24 cellular contexts compared by ENCODE assay signal in genomic region chr12:76106631-76107030, GRCh38. TPM values are rescaled to one million over a fixed set of nuclear protein-coding genes. Genes with fewer than 3 reads are reported as not detected.
A peak's percentile ranks its signal among the peaks of the same experiment; 100 is the strongest.
DNase-seq lines count a peak whose midpoint lies in the region; ATAC-seq, FAIRE-seq and TF ChIP-seq lines count a peak whose summit lies in the region.
"Had no signal": no experiment of that assay in that cellular context is flagged by ENCODE, and none has a peak within 500 bp of the region (broad histone marks: within the 10 kb centered on the region; RNA-seq: fewer than 3 reads in every experiment).

No MANE protein-coding gene starts in this region.

- DNase-seq in LoVo (ENCODE audit: low spot score) (peak; percentile 41), GM12878 (ENCODE audit: low read depth, low spot score) (no peak), glomerular visceral epithelial cell (ENCODE audit: extremely low spot score) (peak; percentile 18), T-helper 1 cell (no peak), smooth muscle cell (lab: John Stamatoyannopoulos, UW; ENCODE audit: unreplicated experiment) (no peak)
- DNase-seq: CD8-positive, alpha-beta memory T cell; DMS 273 treated with DMSO at 0.1 percent for 48 hours; DMS79; EL; GDM1; KG1; NCI-H1092 treated with DMSO at 0.1 percent for 48 hours; NCI-H1436; NCI-H187; NCI-H2171 treated with DMSO at 0.1 percent for 48 hours; NCI-H524 treated with DMSO at 0.1 percent for 48 hours; NCI-H774; SIG-M5; SW 1271 had no signal

- H3K79me2 ChIP-seq in GM12878 (ENCODE audit: control insufficient read depth, insufficient read depth, low read length) (no peaks in the 10 kb centered on the region), smooth muscle cell (ENCODE audit: low read depth) (no peaks in the 10 kb centered on the region)

- in situ Hi-C loops in GM12878 (cut with MboI): no loop called here

- H3K27me3 ChIP-seq in GM12878 (replicated peaks in 1 of 2; ENCODE audit: control insufficient read depth in 2 of 2, insufficient read depth in 2 of 2, low read length in 1 of 2) (no peaks in the 10 kb centered on the region; a peak in 1 of 4 replicates), smooth muscle cell (ENCODE audit: low read depth) (no peaks in the 10 kb centered on the region)

- no peaks in the 10 kb centered on the region for H3K4me1 ChIP-seq in GM12878 (ENCODE audit: control insufficient read depth, insufficient read depth, low read length)
- no peaks in the 10 kb centered on the region for H3K4me1 ChIP-seq in smooth muscle cell (ENCODE audit: low read depth)

- TF ChIP-seq CTCF in GM12878 (IDR thresholded peaks at IDR 0.05 in 2 of 3, conservative IDR thresholded peaks at IDR 0.05 in 1 of 3; ENCODE audit: control insufficient read depth in 2 of 3, extremely low read depth in 1 of 3, insufficient read depth in 1 of 3, low read depth in 3 of 3, low read length in 3 of 3): no peak
- TF ChIP-seq CTCF in smooth muscle cell (IDR thresholded peaks at IDR 0.05; ENCODE audit: borderline replicate concordance, insufficient read depth, poor library complexity, severe bottlenecking): no peak

- POLR2A ChIA-PET in GM12878 (lab: Charles Lee): no interaction called here

- WGBS in GM12878 (ENCODE audit: insufficient coverage, insufficient replicate concordance, low lambda C conversion rate, missing lambda C conversion rate): 19% methylated on average over 3 of the region's 3 CpGs
- 56% methylated on average over 3 of the region's 3 CpGs for WGBS in smooth muscle cell (ENCODE audit: low lambda C conversion rate)

- RAD21 ChIA-PET in GM12878 (lab: Charles Lee; ENCODE audit: unreplicated experiment): no interaction called here

- CTCF ChIA-PET in GM12878 (lab: Yijun Ruan, JAX): no interaction called here

- no peaks in the 10 kb centered on the region for H3F3A ChIP-seq in smooth muscle cell (ENCODE audit: low read depth)

- no peaks in the 10 kb centered on the region for H4K20me1 ChIP-seq in GM12878 (ENCODE audit: control insufficient read depth, insufficient read depth)
- H4K20me1 ChIP-seq in smooth muscle cell (ENCODE audit: low read depth): no peaks in the 10 kb centered on the region

- TF ChIP-seq EP300 in GM12878 (IDR thresholded peaks at IDR 0.05; ENCODE audit: borderline replicate concordance in 1 of 2, control insufficient read depth in 1 of 2, low read depth in 2 of 2, low read length in 2 of 2): no peak

- no peak overlapping the region for H2AFZ ChIP-seq in GM12878 (ENCODE audit: control insufficient read depth, low read depth, low read length)
- H2AFZ ChIP-seq in smooth muscle cell (ENCODE audit: low read depth): no peak overlapping the region

- no peak overlapping the region for H3K4me2 ChIP-seq in GM12878 (ENCODE audit: control insufficient read depth, insufficient read depth)
- H3K4me2 ChIP-seq in smooth muscle cell: no peak overlapping the region

- BruUV-seq in GM12878 (replicated peaks; lab: Mats Ljungman, UMichigan): no TSS peak

- no peaks in the 10 kb centered on the region for H3K9me3 ChIP-seq in GM12878 (replicated peaks; ENCODE audit: control insufficient read depth, insufficient read depth, low read length)
- H3K9me3 ChIP-seq in smooth muscle cell (replicated peaks; ENCODE audit: low read depth): no peaks in the 10 kb centered on the region

- TF ChIP-seq POLR2A in GM12878 (IDR thresholded peaks at IDR 0.05; ENCODE audit: low read depth, low read length): no peak

- H3K4me3 ChIP-seq in GM12878 (no peak overlapping the region), smooth muscle cell (no peak overlapping the region)
- H3K4me3 ChIP-seq: SK-N-MC had no signal

- FAIRE-seq in GM12878 (lab: Jason Lieb, UNC): peak; percentile 38
- FAIRE-seq: GM12891, H54 had no signal

- H3K27ac ChIP-seq in GM12878 (ENCODE audit: control insufficient read depth, insufficient read depth) (no peak overlapping the region), smooth muscle cell (ENCODE audit: low read depth) (no peak overlapping the region)
- H3K27ac ChIP-seq: SK-N-MC had no signal

- ATAC-seq in GM12878 (no peak), GM19328 (IDR thresholded peaks at IDR 0.05; ENCODE audit: unreplicated experiment) (no peak), SK-N-SH treated with all-trans-retinoic acid at 6 μM for 48 hours (no peak)

- H3K36me3 ChIP-seq in GM12878 (ENCODE audit: control insufficient read depth in 2 of 2, insufficient read depth in 2 of 2, low read length in 1 of 2) (no peaks in the 10 kb centered on the region), smooth muscle cell (ENCODE audit: low read depth) (no peaks in the 10 kb centered on the region)

- SMC1A ChIA-PET in GM12878 (lab: Charles Lee; ENCODE audit: uncharacterized antibody, unreplicated experiment): no interaction called here

- H3K9ac ChIP-seq in GM12878 (ENCODE audit: control insufficient read depth, insufficient read depth, low read length) (no peak overlapping the region), smooth muscle cell (ENCODE audit: low read depth) (no peak overlapping the region)

- no peak for TF ChIP-seq RAD21 in GM12878 (IDR thresholded peaks at IDR 0.05; ENCODE audit: insufficient read depth, low read depth, low read length)

- intact Hi-C loops in GM12878 (cut with micrococcal nuclease; ENCODE audit: unreplicated experiment): no loop called here

TF ChIP-seq in GM12878, 131 proteins besides CTCF, POLR2A, EP300 and RAD21 (continues in another document):
- TF ChIP-seq MEF2A (IDR thresholded peaks at IDR 0.05; ENCODE audit: insufficient read depth, low read depth, low read length): no peak
- no peak for TF ChIP-seq RBBP5 (conservative IDR thresholded peaks at IDR 0.05)
- no peak for TF ChIP-seq TCF7 (IDR thresholded peaks at IDR 0.05; ENCODE audit: borderline replicate concordance)
- no peak for TF ChIP-seq ZBED1 (IDR thresholded peaks at IDR 0.05; ENCODE audit: borderline replicate concordance)
- TF ChIP-seq ATF3 (IDR thresholded peaks at IDR 0.05; ENCODE audit: borderline replicate concordance, extremely low read depth, low read depth, low read length): no peak
- no peak for TF ChIP-seq SP1 (IDR thresholded peaks at IDR 0.05; ENCODE audit: low read depth, low read length)
- no peak for TF ChIP-seq SPI1 (IDR thresholded peaks at IDR 0.05; ENCODE audit: borderline replicate concordance, insufficient read depth, low read depth, low read length)
- TF ChIP-seq BCL11A (IDR thresholded peaks at IDR 0.05; ENCODE audit: low read depth, low read length): no peak
- TF ChIP-seq TBL1XR1 (IDR thresholded peaks at IDR 0.05; ENCODE audit: low read depth, low read length): no peak
- no peak for TF ChIP-seq RUNX3 (IDR thresholded peaks at IDR 0.05; ENCODE audit: low read length)
- TF ChIP-seq ZNF384 (IDR thresholded peaks at IDR 0.05; ENCODE audit: borderline replicate concordance, low read depth, low read length): no peak
- TF ChIP-seq TCF12 (IDR thresholded peaks at IDR 0.05; ENCODE audit: low read depth, low read length): no peak
- TF ChIP-seq ZNF217 (IDR thresholded peaks at IDR 0.05): no peak
- no peak for TF ChIP-seq NFIC (IDR thresholded peaks at IDR 0.05; ENCODE audit: low read depth, low read length)

TF ChIP-seq in SK-N-SH treated with all-trans-retinoic acid at 6 μM for 48 hours, 23 proteins besides CTCF, POLR2A, EP300 and RAD21 (continues in another document):
- TF ChIP-seq ZFP30 (CRISPR knock-in tag; IDR thresholded peaks at IDR 0.05): no peak
- no peak for TF ChIP-seq ARNTL (CRISPR knock-in tag; IDR thresholded peaks at IDR 0.05; ENCODE audit: borderline replicate concordance, low read depth)
- no peak for TF ChIP-seq PATZ1 (CRISPR knock-in tag; IDR thresholded peaks at IDR 0.05; ENCODE audit: borderline replicate concordance)
- TF ChIP-seq ISL1 (CRISPR knock-in tag; IDR thresholded peaks at IDR 0.05): no peak

RNA-seq across cellular contexts. Expression of gene NAP1L1, which starts 22.1 kb away (rescaled TPM):
- total RNA-seq in GM12878 (2013; cell fraction: nucleolus; rRNA removed): 584 and 613 TPM in 2 replicates
- 256 and 344 TPM in 2 replicates for total RNA-seq in GM12878 (2014; rRNA removed)
- total RNA-seq in GM12878 (2014; rRNA removed; fragmentation: Illumina TruSeq; extraction: Trizol): 588 and 612 TPM in 2 replicates
- total RNA-seq in GM12878 (2021): 759 and 782 TPM in 2 replicates
- 398 TPM for polyA plus RNA-seq in GM12878 (2011; ENCODE audit: low read depth)
- polyA plus RNA-seq in GM12878 (2011; rRNA removed): 655 and 962 TPM in 2 replicates
- polyA plus RNA-seq in GM12878 (2011; cell fraction: cytosol; rRNA removed): 161 and 204 TPM in 2 replicates
- 172 and 231 TPM in 2 replicates for polyA plus RNA-seq in GM12878 (2011; cell fraction: nucleus; rRNA removed)
- 727 and 843 TPM in 2 replicates for polyA plus RNA-seq in GM12878 (2012)
- polyA plus RNA-seq in GM12878 (2014; fragmentation: Illumina TruSeq; extraction: Trizol): 1,036 and 1,411 TPM in 2 replicates
- polyA plus RNA-seq in GM12878 (2014; fragmentation: Nextera tagmentation; extraction: Ambion mirVana): 100 to 1,000 TPM; 380 to 655 TPM
- polyA plus RNA-seq in GM12878 (2014; rRNA removed): 477 and 484 TPM in 2 replicates
- polyA plus RNA-seq in GM12878 (2016; fragmentation: Nextera tagmentation; extraction: Ambion mirVana): 100 to 1,000 TPM; 360 to 380 TPM
- 150 and 212 TPM in 2 replicates for polyA minus RNA-seq in GM12878 (2011; rRNA and poly(A)+ RNA removed)
- polyA minus RNA-seq in GM12878 (2011; cell fraction: cytosol; rRNA and poly(A)+ RNA removed): 175 and 187 TPM in 2 replicates
- polyA minus RNA-seq in GM12878 (2011; cell fraction: nucleus; rRNA and poly(A)+ RNA removed): 128 and 251 TPM in 2 replicates
- 221 and 282 TPM in 2 replicates for total RNA-seq in smooth muscle cell
- polyA plus RNA-seq in smooth muscle cell: 110 and 127 TPM in 2 replicates

Comparison
In these comparisons a context has a peak if more than half of its experiments do, and no peak if none do; other contexts are left out.
1. DNase-seq: peak in LoVo (single experiment) and glomerular visceral epithelial cell (single experiment); none in GM12878 (single experiment), T-helper 1 cell (0 of 5) and smooth muscle cell (single experiment).